ENCODE assay signal across 15 cellular contexts in the genomic region with DNA sequence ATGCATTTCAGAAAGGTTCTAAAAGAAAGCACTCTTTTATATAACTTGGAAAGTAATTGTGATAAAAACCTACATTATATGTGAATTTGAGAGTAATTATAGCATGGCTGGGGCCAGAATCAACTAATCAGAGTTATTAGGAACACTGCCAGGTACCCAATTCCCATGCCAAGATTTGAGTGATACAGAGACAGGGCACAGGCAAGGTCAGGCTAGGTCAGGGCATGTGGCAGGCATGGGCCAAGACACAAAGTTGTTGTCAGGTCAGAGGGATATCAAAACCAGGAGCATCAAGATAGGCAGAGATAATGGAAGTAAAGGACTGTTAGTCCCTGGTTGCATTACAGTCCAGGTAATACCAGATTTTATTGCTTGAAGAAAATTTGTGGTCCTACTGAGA.
A peak's percentile ranks its signal among the peaks of the same experiment; 100 is the strongest.
DNase-seq lines count a peak whose midpoint lies in the region; ATAC-seq and TF ChIP-seq lines count a peak whose summit lies in the region.
"Had no signal": no experiment of that assay in that cellular context is flagged by ENCODE, and none has a peak within 500 bp of the region (broad histone marks: within the 10 kb centered on the region; RNA-seq: fewer than 3 reads in every experiment).

No MANE protein-coding gene starts in this region.

- CTCF ChIA-PET in PC-3 (lab: Charles Lee) = no interaction called here

- DNase-seq in NCI-H1092 (lab: John Stamatoyannopoulos, UW) (peak; percentile 1), NCI-H1105 (lab: John Stamatoyannopoulos, UW) (peak; percentile 39), mesendoderm (no peak), PC-3 (no peak)
- no peak for DNase-seq in naive thymus-derived CD8-positive, alpha-beta T cell
- DNase-seq: ACHN; Caco-2; CD4-positive, alpha-beta T cell; DMS79 treated with DMSO at 0.1 percent for 48 hours; GF-D8 had no signal

- H3K79me2 ChIP-seq in mesendoderm (ENCODE audit: control insufficient read depth, insufficient read depth, low read length) = no peaks in the 10 kb centered on the region
- no peaks in the 10 kb centered on the region for H3K79me2 ChIP-seq in PC-3 (ENCODE audit: low read length)

- no peak overlapping the region for H2AK5ac ChIP-seq in mesendoderm (ENCODE audit: low read length)

- H3K4me3 ChIP-seq in mesendoderm (ENCODE audit: low read length) (no peak overlapping the region), PC-3 (ENCODE audit: low read length) (no peak overlapping the region)
- H3K4me3 ChIP-seq: HAP-1 had no signal

- peaks cover 0 to 23% (median 0%) of the 10 kb centered on the region in 3 donors for H3K36me3 Mint-ChIP-seq in naive thymus-derived CD8-positive, alpha-beta T cell

- H3K27me3 Mint-ChIP-seq in naive thymus-derived CD8-positive, alpha-beta T cell = peaks cover 0 to 10% (median 3%) of the 10 kb centered on the region in 5 donors

- H3K9me3 Mint-ChIP-seq in naive thymus-derived CD8-positive, alpha-beta T cell = peaks cover 3 to 38% (median 18%) of the 10 kb centered on the region in 9 donors
- H3K9me3 Mint-ChIP-seq: CD4-positive, alpha-beta T cell had no signal

- no peaks in the 10 kb centered on the region for H3K4me1 Mint-ChIP-seq in naive thymus-derived CD8-positive, alpha-beta T cell

- H2BK15ac ChIP-seq in mesendoderm (replicated peaks; ENCODE audit: low read depth) = no peak overlapping the region

- no peaks in the 10 kb centered on the region for H3K36me3 ChIP-seq in mesendoderm (ENCODE audit: control insufficient read depth, insufficient read depth, low read length)
- H3K36me3 ChIP-seq in PC-3 (ENCODE audit: low read depth, low read length) = no peaks in the 10 kb centered on the region
- H3K36me3 ChIP-seq: HAP-1 had no signal

- peak overlapping the region; percentile 5 for H3K56ac ChIP-seq in mesendoderm (ENCODE audit: low read length)

- H3K23ac ChIP-seq in mesendoderm (ENCODE audit: low read length) = no peak overlapping the region

- peak overlapping the region; percentile 54 for H2BK5ac ChIP-seq in mesendoderm (ENCODE audit: low read length)

- H3K4ac ChIP-seq in mesendoderm (ENCODE audit: low read depth, low read length) = no peak overlapping the region

- 0 out of 2 replicates have a peak, but pooled peaks cover 3% of the 10 kb centered on the region for H3K9me2 ChIP-seq in PC-3 (replicated peaks; ENCODE audit: low read length)

- H4K20me1 ChIP-seq in PC-3 (ENCODE audit: low read length) = no peaks in the 10 kb centered on the region

- no peak overlapping the region for H3K4me3 Mint-ChIP-seq in naive thymus-derived CD8-positive, alpha-beta T cell
- H3K4me3 Mint-ChIP-seq: CD4-positive, alpha-beta T cell had no signal

- H3K79me1 ChIP-seq in mesendoderm (ENCODE audit: low read length) = no peaks in the 10 kb centered on the region

- no peak overlapping the region for H3K18ac ChIP-seq in mesendoderm (ENCODE audit: low read length)

- no peak overlapping the region for H3K27ac ChIP-seq in mesendoderm (ENCODE audit: low read depth, low read length)
- no peak overlapping the region for H3K27ac ChIP-seq in PC-3 (ENCODE audit: low read length)
- H3K27ac ChIP-seq: C4-2B, HL-60 had no signal

- no TSS peak for BruUV-seq in PC-3 (replicated peaks; lab: Mats Ljungman, UMichigan)

- H4K8ac ChIP-seq in mesendoderm (ENCODE audit: low read depth, low read length) = no peak overlapping the region

- TF ChIP-seq CTCF in PC-3 (conservative IDR thresholded peaks at IDR 0.05; ENCODE audit: low read depth, low read length) = no peak

- POLR2A ChIA-PET in naive thymus-derived CD8-positive, alpha-beta T cell (lab: Charles Lee) = no interaction called here
- POLR2A ChIA-PET in PC-3 (lab: Charles Lee; ENCODE audit: unreplicated experiment) = no interaction called here

- no peak overlapping the region for H3K27ac Mint-ChIP-seq in naive thymus-derived CD8-positive, alpha-beta T cell
- H3K27ac Mint-ChIP-seq: CD4-positive, alpha-beta T cell had no signal

- ATAC-seq in SK-N-SH treated with all-trans-retinoic acid at 6 μM for 48 hours (no peak), HG02852 (IDR thresholded peaks at IDR 0.05; ENCODE audit: unreplicated experiment) (no peak), PC-3 (no peak)
- no peak for ATAC-seq in naive thymus-derived CD8-positive, alpha-beta T cell

- H3K4me1 ChIP-seq in mesendoderm (ENCODE audit: control insufficient read depth, low read depth, low read length) (no peaks in the 10 kb centered on the region), PC-3 (ENCODE audit: insufficient read depth, low read length) (no peaks in the 10 kb centered on the region)
- H3K4me1 ChIP-seq: HAP-1 had no signal

- no peaks in the 10 kb centered on the region for H3K9me3 ChIP-seq in PC-3 (ENCODE audit: low read length)
- H3K9me3 ChIP-seq: HAP-1 had no signal

- H2BK120ac ChIP-seq in mesendoderm (ENCODE audit: low read depth, low read length) = no peak overlapping the region

- H4K5ac ChIP-seq in mesendoderm (ENCODE audit: low read length) = no peak overlapping the region

- intact Hi-C loops in PC-3 (cut with micrococcal nuclease) = no loop called here

- no peaks in the 10 kb centered on the region for H3K27me3 ChIP-seq in mesendoderm (ENCODE audit: insufficient read depth, low read length, poor library complexity)
- no peaks in the 10 kb centered on the region for H3K27me3 ChIP-seq in PC-3 (ENCODE audit: low read length)

- no peak overlapping the region for H3K9ac ChIP-seq in mesendoderm (ENCODE audit: low read length)
- no peak overlapping the region for H3K9ac ChIP-seq in PC-3 (ENCODE audit: low read length)

- no peak overlapping the region for H2AFZ ChIP-seq in PC-3 (ENCODE audit: low read length)

- H3F3A ChIP-seq in PC-3 (ENCODE audit: low read length, unreplicated experiment) = no peaks in the 10 kb centered on the region

- H3K4me2 ChIP-seq in mesendoderm (ENCODE audit: low read length) (no peak overlapping the region), PC-3 (ENCODE audit: low read length) (no peak overlapping the region)

TF ChIP-seq in SK-N-SH treated with all-trans-retinoic acid at 6 μM for 48 hours, 23 proteins besides CTCF, POLR2A, EP300 and RAD21:
- TF ChIP-seq ZNF70 (CRISPR knock-in tag; IDR thresholded peaks at IDR 0.05) (no peak), ISL1 (CRISPR knock-in tag; IDR thresholded peaks at IDR 0.05) (peak; percentile 38; the same call in 1 of the 2 replicates)

Comparison
In these comparisons a context has a peak if more than half of its experiments do, and no peak if none do; other contexts are left out.
1. DNase-seq: peak in NCI-H1092 (single experiment) and NCI-H1105 (single experiment); none in mesendoderm (single experiment), naive thymus-derived CD8-positive, alpha-beta T cell (0 of 10) and PC-3 (single experiment).